ENCODE assay signal across 6 cellular contexts in genomic region chr6:134692008-134692407, GRCh38.
"Had no signal": no experiment of that assay in that cellular context is flagged by ENCODE, and none has a peak within 500 bp of the region (broad histone marks: within the 10 kb centered on the region; RNA-seq: fewer than 3 reads in every experiment).

No MANE protein-coding gene starts in this region.

- H3K27ac ChIP-seq: HL-60, KMS-11 had no signal

- ATAC-seq: GM23338, HCT116 had no signal

- H3K9me3 ChIP-seq: HAP-1 had no signal

- H3K4me3 ChIP-seq: GM23338, HAP-1 had no signal

- DNase-seq: KBM-7 had no signal

- H3K36me3 ChIP-seq: HAP-1 had no signal
